In genomic region chr1:228987736-228988506, GRCh38 we compare ENCODE assay signal across 14 cellular contexts.
"Had no signal": no experiment of that assay in that cellular context is flagged by ENCODE, and none has a peak within 500 bp of the region (broad histone marks: within the 10 kb centered on the region; RNA-seq: fewer than 3 reads in every experiment).

No MANE protein-coding gene starts in this region.

- H3K4me3 ChIP-seq: ascending aorta, esophagus muscularis mucosa, pancreas, sigmoid colon, spleen, tibial artery had no signal

- DNase-seq: activated CD4-positive, alpha-beta memory T cell treated with anti-CD3 and anti-CD28 coated beads, Interleukin-2, amount 10 ng/mL, durations not matched to agents 7 days and 5 days; activated CD4-positive, alpha-beta T cell treated with anti-CD3 and anti-CD28 coated beads for 4 hours; activated naive CD4-positive, alpha-beta T cell treated with anti-CD3 and anti-CD28 coated beads, Interleukin-2, amount 10 ng/mL, durations not matched to agents 7 days and 5 days; activated T-cell treated with anti-CD3 and anti-CD28 coated beads, Interleukin-2, amount 50 U/mL, for 24 hours; kidney glomerular epithelial cell; natural killer cell; sigmoid colon; spleen; stimulated activated CD4-positive, alpha-beta T cell treated with anti-CD3 and anti-CD28 coated beads, Interleukin-1b, Interleukin-23, amount 100 ng/mL, for 48 hours; T-helper 17 cell had no signal

- H3K9me3 ChIP-seq: ascending aorta, esophagus muscularis mucosa, pancreas, sigmoid colon, spleen, tibial artery had no signal

- H3K9me3 Mint-ChIP-seq: activated CD4-positive, alpha-beta memory T cell treated with anti-CD3 and anti-CD28 coated beads, Interleukin-2, amount 10 ng/mL, durations not matched to agents 7 days and 5 days; activated naive CD4-positive, alpha-beta T cell treated with anti-CD3 and anti-CD28 coated beads, Interleukin-2, amount 10 ng/mL, durations not matched to agents 7 days and 5 days; activated T-cell treated with anti-CD3 and anti-CD28 coated beads, Interleukin-2, amount 50 U/mL, for 24 hours; natural killer cell had no signal

- H3K27me3 Mint-ChIP-seq: activated CD4-positive, alpha-beta memory T cell treated with anti-CD3 and anti-CD28 coated beads, Interleukin-2, amount 10 ng/mL, durations not matched to agents 7 days and 5 days; activated T-cell treated with anti-CD3 and anti-CD28 coated beads, Interleukin-2, amount 50 U/mL, for 24 hours had no signal

- H3K4me3 Mint-ChIP-seq: activated CD4-positive, alpha-beta memory T cell treated with anti-CD3 and anti-CD28 coated beads, Interleukin-2, amount 10 ng/mL, durations not matched to agents 7 days and 5 days; activated naive CD4-positive, alpha-beta T cell treated with anti-CD3 and anti-CD28 coated beads, Interleukin-2, amount 10 ng/mL, durations not matched to agents 7 days and 5 days; activated T-cell treated with anti-CD3 and anti-CD28 coated beads, Interleukin-2, amount 50 U/mL, for 24 hours; natural killer cell; T-helper 17 cell had no signal

- H3K36me3 ChIP-seq: ascending aorta, esophagus muscularis mucosa, pancreas, sigmoid colon, spleen, tibial artery had no signal

- H3K36me3 Mint-ChIP-seq: activated naive CD4-positive, alpha-beta T cell treated with anti-CD3 and anti-CD28 coated beads, Interleukin-2, amount 10 ng/mL, durations not matched to agents 7 days and 5 days; natural killer cell had no signal

- H3K27ac Mint-ChIP-seq: activated CD4-positive, alpha-beta memory T cell treated with anti-CD3 and anti-CD28 coated beads, Interleukin-2, amount 10 ng/mL, durations not matched to agents 7 days and 5 days; activated naive CD4-positive, alpha-beta T cell treated with anti-CD3 and anti-CD28 coated beads, Interleukin-2, amount 10 ng/mL, durations not matched to agents 7 days and 5 days; activated T-cell treated with anti-CD3 and anti-CD28 coated beads, Interleukin-2, amount 50 U/mL, for 24 hours; natural killer cell; T-helper 17 cell had no signal

- H3K27me3 ChIP-seq: ascending aorta, esophagus muscularis mucosa, pancreas, sigmoid colon, spleen, tibial artery had no signal

- ATAC-seq: natural killer cell, pancreas, T-helper 17 cell had no signal

- H3K4me1 Mint-ChIP-seq: activated CD4-positive, alpha-beta memory T cell treated with anti-CD3 and anti-CD28 coated beads, Interleukin-2, amount 10 ng/mL, durations not matched to agents 7 days and 5 days had no signal

- H3K27ac ChIP-seq: ascending aorta, pancreas, tibial artery had no signal

- H3K4me1 ChIP-seq: pancreas had no signal
